In the genomic region with DNA sequence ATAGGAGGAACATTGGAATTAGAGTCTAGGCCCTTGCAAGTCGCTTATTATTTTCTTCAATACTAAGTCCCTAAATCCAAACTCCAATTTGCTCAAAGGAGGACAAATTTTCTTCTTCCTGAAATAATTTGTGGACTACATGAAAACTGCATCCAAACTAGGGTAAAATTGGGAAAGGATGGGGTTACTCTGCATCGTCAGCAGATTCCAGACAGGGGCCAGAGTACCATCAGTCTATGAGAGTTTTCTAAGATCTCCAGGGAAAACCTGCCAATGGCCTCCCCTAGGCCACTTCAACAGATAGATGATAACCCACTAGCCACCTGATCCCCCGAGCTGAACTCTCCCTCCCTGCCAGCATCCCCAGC, we compare ENCODE assay signal across 12 cellular contexts. TPM values are rescaled to one million over a fixed set of nuclear protein-coding genes. Genes with fewer than 3 reads are reported as not detected.
DNase-seq lines count a peak whose midpoint lies in the region; ATAC-seq and TF ChIP-seq lines count a peak whose summit lies in the region.
"Had no signal": no experiment of that assay in that cellular context is flagged by ENCODE, and none has a peak within 500 bp of the region (broad histone marks: within the 10 kb centered on the region; RNA-seq: fewer than 3 reads in every experiment).

No MANE protein-coding gene starts in this region.

- H3K4me1 ChIP-seq in cardiac muscle cell (ENCODE audit: low read depth): no peaks in the 10 kb centered on the region
- no peaks in the 10 kb centered on the region for H3K4me1 ChIP-seq in urinary bladder (ENCODE audit: insufficient read depth)

- peak overlapping the region in 1 of 5 experiments; percentile 8 for H3K27ac Mint-ChIP-seq in brain
- no peak overlapping the region for H3K27ac Mint-ChIP-seq in mesothelial cell of epicardium
- H3K27ac Mint-ChIP-seq: stimulated activated naive CD8-positive, alpha-beta T cell treated with anti-CD3 and anti-CD28 coated beads, Interleukin-15, Interleukin-2, amounts not matched to agents 100 ng/mL and 50 ng/mL, for 24 hours had no signal

- H3K4me1 Mint-ChIP-seq in brain (peaks cover 32% of the 10 kb centered on the region), mesothelial cell of epicardium (peaks cover 15% of the 10 kb centered on the region)

- intact Hi-C loops in cardiac septum (cut with DNase I): no loop called here

- no peak for DNase-seq in cardiac muscle cell (ENCODE audit: low read depth in 1 of 2, low spot score in 1 of 2)
- DNase-seq in cardiac septum (ENCODE audit: low spot score): no peak
- DNase-seq in mesothelial cell of epicardium (ENCODE audit: low spot score in 2 of 2, unreplicated experiment in 2 of 2): no peak
- no peak for DNase-seq in foreskin melanocyte
- no peak for DNase-seq in activated CD8-positive, alpha-beta memory T cell treated with anti-CD3 and anti-CD28 coated beads, Interleukin-2, amount 50 U/mL, for 4 hours

- H3K36me3 ChIP-seq in cardiac muscle cell: no peaks in the 10 kb centered on the region
- H3K36me3 ChIP-seq in urinary bladder (ENCODE audit: insufficient read depth): no peaks in the 10 kb centered on the region

- peak overlapping the region; percentile 28 for H3K4me3 ChIP-seq in cardiac muscle cell
- H3K4me3 ChIP-seq in urinary bladder (ENCODE audit: low read depth, low read length): peak overlapping the region; percentile 58

- TF ChIP-seq CTCF in cardiac muscle cell (IDR thresholded peaks at IDR 0.05; ENCODE audit: low read depth, low read length): no peak
- TF ChIP-seq CTCF in brain (conservative IDR thresholded peaks at IDR 0.05): no peak
- no peak for TF ChIP-seq CTCF in mesothelial cell of epicardium (IDR thresholded peaks at IDR 0.05; ENCODE audit: unreplicated experiment)

- peaks cover 64% of the 10 kb centered on the region for H3K27me3 ChIP-seq in cardiac muscle cell

- H3K9me3 Mint-ChIP-seq in brain (peaks cover 0 to 4% (median 0%) of the 10 kb centered on the region in 5 experiments), mesothelial cell of epicardium (no peaks in the 10 kb centered on the region)
- H3K9me3 Mint-ChIP-seq: stimulated activated naive CD8-positive, alpha-beta T cell treated with anti-CD3 and anti-CD28 coated beads, Interleukin-15, Interleukin-2, amounts not matched to agents 100 ng/mL and 50 ng/mL, for 24 hours had no signal

- WGBS in urinary bladder: 66% methylated on average over 3 of the region's 3 CpGs

- H3K4me3 Mint-ChIP-seq in brain (peak overlapping the region in 4 of 5 experiments; percentile 40 to 86 (median 72)), mesothelial cell of epicardium (peak overlapping the region; percentile 58)
- H3K4me3 Mint-ChIP-seq: stimulated activated naive CD8-positive, alpha-beta T cell treated with anti-CD3 and anti-CD28 coated beads, Interleukin-15, Interleukin-2, amounts not matched to agents 100 ng/mL and 50 ng/mL, for 24 hours had no signal

- H3K27me3 Mint-ChIP-seq in brain (peaks cover 78% of the 10 kb centered on the region), mesothelial cell of epicardium (ENCODE audit: low read depth) (peaks cover 81% of the 10 kb centered on the region)

- no peak for ATAC-seq in HG02938 (IDR thresholded peaks at IDR 0.05; ENCODE audit: unreplicated experiment)

- H3K36me3 Mint-ChIP-seq in brain (no peaks in the 10 kb centered on the region), mesothelial cell of epicardium (no peaks in the 10 kb centered on the region)

- H3K27ac ChIP-seq in cardiac muscle cell: no peak overlapping the region
- no peak overlapping the region for H3K27ac ChIP-seq in urinary bladder (ENCODE audit: low read depth)
- H3K27ac ChIP-seq: HL-60 had no signal

- H3K9me3 ChIP-seq in cardiac muscle cell (ENCODE audit: low read depth): no peaks in the 10 kb centered on the region

RNA-seq across cellular contexts. Expression of a gene that starts 0.5 kb away (rescaled TPM):
- total RNA-seq in cardiac muscle cell (0.71 and 0.88 TPM in 2 replicates), cardiac septum (20.5 TPM), mesothelial cell of epicardium (5.6 to 5.7 TPM (median 5.6 TPM) in 3 replicates), urinary bladder (7.9 TPM)
- polyA plus RNA-seq in cardiac muscle cell (1.0 TPM in 2 replicates), brain (ENCODE audit: insufficient read depth, low read depth, low replicate concordance) (10.7 TPM), urinary bladder (7.2 TPM)
- total RNA-seq: bronchial epithelial cell had no signal

RNA-seq across cellular contexts. Expression of a gene that starts 33.0 kb away (rescaled TPM):
- 1.8 TPM in 1 of 2 replicates, not detected in the other for total RNA-seq in cardiac muscle cell
- 0.16 TPM in 1 of 2 replicates, not detected in the other for polyA plus RNA-seq in cardiac muscle cell
- 25.0 TPM for total RNA-seq in cardiac septum
- not detected for polyA plus RNA-seq in brain (ENCODE audit: insufficient read depth, low read depth, low replicate concordance)
- 0.34 TPM in 1 of 3 replicates, not detected in the others for total RNA-seq in mesothelial cell of epicardium
- 2.1 TPM for total RNA-seq in urinary bladder
- 0.27 TPM for polyA plus RNA-seq in urinary bladder
- total RNA-seq: bronchial epithelial cell, Calu3 had no signal

RNA-seq across cellular contexts. Expression of a gene that starts 52.3 kb away (rescaled TPM):
- total RNA-seq in cardiac muscle cell (0.04 and 0.09 TPM in 2 replicates), cardiac septum (0.05 TPM), mesothelial cell of epicardium (0.54 to 0.69 TPM (median 0.60 TPM) in 3 replicates), urinary bladder (2.5 TPM)
- polyA plus RNA-seq in cardiac muscle cell (0.06 TPM in 1 of 2 replicates, not detected in the other), brain (ENCODE audit: insufficient read depth, low read depth, low replicate concordance) (20.0 TPM), urinary bladder (0.23 TPM)
- total RNA-seq: Calu3 had no signal
